In genomic region chr1:162639718-162640117, GRCh38 we compare ENCODE assay signal across 32 cellular contexts. TPM values are rescaled to one million over a fixed set of nuclear protein-coding genes. Genes with fewer than 3 reads are reported as not detected.
DNase-seq lines count a peak whose midpoint lies in the region; ATAC-seq, FAIRE-seq and TF ChIP-seq lines count a peak whose summit lies in the region.
"Had no signal": no experiment of that assay in that cellular context is flagged by ENCODE, and none has a peak within 500 bp of the region (broad histone marks: within the 10 kb centered on the region; RNA-seq: fewer than 3 reads in every experiment).

No MANE protein-coding gene starts in this region.

- FAIRE-seq in GM12891 (lab: Jason Lieb, UNC), result peak; percentile 56
- FAIRE-seq: endometrium, urothelium cell line had no signal

- no TSS peak for BruUV-seq in OCI-LY7 (replicated peaks; lab: Mats Ljungman, UMichigan)

- peak; percentile 71 for ATAC-seq in GM19372 (IDR thresholded peaks at IDR 0.05; ENCODE audit: low read depth, unreplicated experiment)
- peak; percentile 74 for ATAC-seq in HG03342 (IDR thresholded peaks at IDR 0.05; ENCODE audit: unreplicated experiment)
- ATAC-seq in left colon, result no peak
- ATAC-seq in GM21381 (IDR thresholded peaks at IDR 0.05; ENCODE audit: unreplicated experiment), result no peak
- ATAC-seq: activated CD8-positive, alpha-beta memory T cell treated with anti-CD3 and anti-CD28 coated beads, Interleukin-2, amount 10 ng/mL, durations not matched to agents 7 days and 5 days; activated T-cell treated with anti-CD3 and anti-CD28 coated beads, Interleukin-2, amount 50 U/mL, for 72 hours; gastrocnemius medialis; left ventricle myocardium superior; natural killer cell treated with Interleukin-12 subunit alpha and Interleukin-12 subunit beta and Interleukin-15 and Interleukin-18, amount 100 ng/mL, for 72 hours; SK-N-SH treated with all-trans-retinoic acid at 6 μM for 48 hours had no signal

- intact Hi-C loops in OCI-LY7 (cut with micrococcal nuclease; ENCODE audit: unreplicated experiment) (no loop called here), left colon (cut with DNase I, micrococcal nuclease) (no loop called here)
- intact Hi-C loops in activated T-helper 2 cell treated with anti-CD3 and anti-CD28 coated beads, Interferon-gamma antibody, Interleukin-2, Interleukin-4, amounts not matched to agents 10 μg/mL and 5 μg/mL and 100 μg/mL, durations not matched to agents 14 hours and 24 hours and 36 hours (cut with micrococcal nuclease), result no loop called here

- TF ChIP-seq POLR2A in GM12891 (IDR thresholded peaks at IDR 0.05; ENCODE audit: low read depth, low read length), result no peak

- H3K36me3 Mint-ChIP-seq in activated T-helper 2 cell treated with anti-CD3 and anti-CD28 coated beads, Interferon-gamma antibody, Interleukin-2, Interleukin-4, amounts not matched to agents 10 μg/mL and 5 μg/mL and 100 μg/mL, durations not matched to agents 14 hours and 24 hours and 36 hours (ENCODE audit: low read depth), result no peaks in the 10 kb centered on the region
- H3K36me3 Mint-ChIP-seq: activated CD8-positive, alpha-beta memory T cell treated with anti-CD3 and anti-CD28 coated beads, Interleukin-2, amount 10 ng/mL, durations not matched to agents 7 days and 5 days; IgD-negative memory B cell; natural killer cell treated with Interleukin-12 subunit alpha and Interleukin-12 subunit beta and Interleukin-15 and Interleukin-18, amount 100 ng/mL, for 72 hours had no signal

- no peaks in the 10 kb centered on the region for H4K20me1 ChIP-seq in OCI-LY7 (ENCODE audit: insufficient read depth, low read length)

- no peaks in the 10 kb centered on the region for H3K4me1 Mint-ChIP-seq in activated T-helper 2 cell treated with anti-CD3 and anti-CD28 coated beads, Interferon-gamma antibody, Interleukin-2, Interleukin-4, amounts not matched to agents 10 μg/mL and 5 μg/mL and 100 μg/mL, durations not matched to agents 14 hours and 24 hours and 36 hours (ENCODE audit: low read depth)
- H3K4me1 Mint-ChIP-seq: activated CD4-positive, alpha-beta T cell treated with anti-CD3 and anti-CD28 coated beads, Interleukin-2, amount 10 ng/mL, durations not matched to agents 7 days and 5 days; activated CD8-positive, alpha-beta memory T cell treated with anti-CD3 and anti-CD28 coated beads, Interleukin-2, amount 10 ng/mL, durations not matched to agents 7 days and 5 days had no signal

- H3K4me3 Mint-ChIP-seq in activated T-helper 2 cell treated with anti-CD3 and anti-CD28 coated beads, Interferon-gamma antibody, Interleukin-2, Interleukin-4, amounts not matched to agents 10 μg/mL and 5 μg/mL and 100 μg/mL, durations not matched to agents 14 hours and 24 hours and 36 hours (ENCODE audit: low read depth), result no peak overlapping the region
- H3K4me3 Mint-ChIP-seq: activated CD4-positive, alpha-beta T cell treated with anti-CD3 and anti-CD28 coated beads, Interleukin-2, amount 10 ng/mL, durations not matched to agents 7 days and 5 days; activated CD8-positive, alpha-beta memory T cell treated with anti-CD3 and anti-CD28 coated beads, Interleukin-2, amount 10 ng/mL, durations not matched to agents 7 days and 5 days; activated T-cell treated with anti-CD3 and anti-CD28 coated beads, Interleukin-2, amount 50 U/mL, for 72 hours; CD4-positive, alpha-beta T cell; dendritic cell treated with granulocyte-macrophage colony-stimulating factor and Interleukin-4, amounts not matched to agents 40 ng/mL and 50 ng/mL, for 4 days; IgD-negative memory B cell; natural killer cell treated with Interleukin-12 subunit alpha and Interleukin-12 subunit beta and Interleukin-15 and Interleukin-18, amount 100 ng/mL, for 72 hours had no signal

- H3K4me3 ChIP-seq in OCI-LY7 (ENCODE audit: low read depth, low read length, poor library complexity, severe bottlenecking), result no peak overlapping the region
- H3K4me3 ChIP-seq: gastrocnemius medialis, GM23248, smooth muscle cell, suprapubic skin had no signal

- TF ChIP-seq CTCF in OCI-LY7 (conservative IDR thresholded peaks at IDR 0.05; ENCODE audit: low read length), result no peak

- POLR2A ChIA-PET in OCI-LY7 (lab: Charles Lee), result interaction anchor here (1.1 kb wide), 1 partner anchor 12 kb away, joined by 3 read pairs; no protein-coding TSS in a partner anchor

- no peaks in the 10 kb centered on the region for H3K79me2 ChIP-seq in OCI-LY7 (ENCODE audit: insufficient read depth, low read depth, low read length)

- no peaks in the 10 kb centered on the region for H3K9me3 Mint-ChIP-seq in activated T-helper 2 cell treated with anti-CD3 and anti-CD28 coated beads, Interferon-gamma antibody, Interleukin-2, Interleukin-4, amounts not matched to agents 10 μg/mL and 5 μg/mL and 100 μg/mL, durations not matched to agents 14 hours and 24 hours and 36 hours
- H3K9me3 Mint-ChIP-seq: activated CD4-positive, alpha-beta T cell treated with anti-CD3 and anti-CD28 coated beads, Interleukin-2, amount 10 ng/mL, durations not matched to agents 7 days and 5 days; activated T-cell treated with anti-CD3 and anti-CD28 coated beads, Interleukin-2, amount 50 U/mL, for 72 hours; CD4-positive, alpha-beta T cell; dendritic cell treated with granulocyte-macrophage colony-stimulating factor and Interleukin-4, amounts not matched to agents 40 ng/mL and 50 ng/mL, for 4 days; IgD-negative memory B cell; natural killer cell treated with Interleukin-12 subunit alpha and Interleukin-12 subunit beta and Interleukin-15 and Interleukin-18, amount 100 ng/mL, for 72 hours had no signal

- no peak for DNase-seq in GM12891 (ENCODE audit: insufficient read length, low spot score)
- DNase-seq in OCI-LY7 (ENCODE audit: low spot score), result peak; percentile 3
- DNase-seq in left colon, result no peak
- DNase-seq in activated T-helper 2 cell treated with anti-CD3 and anti-CD28 coated beads, Interferon-gamma antibody, Interleukin-2, Interleukin-4, amounts not matched to agents 10 μg/mL and 5 μg/mL and 100 μg/mL, durations not matched to agents 14 hours and 24 hours and 36 hours (ENCODE audit: low spot score), result no peak
- no peak for DNase-seq in T-helper 1 cell
- DNase-seq: activated CD4-positive, alpha-beta T cell treated with anti-CD3 and anti-CD28 coated beads, Interleukin-2, amount 10 ng/mL, durations not matched to agents 7 days and 5 days; activated CD8-positive, alpha-beta memory T cell treated with anti-CD3 and anti-CD28 coated beads, Interleukin-2, amount 10 ng/mL, durations not matched to agents 7 days and 5 days; activated naive CD4-positive, alpha-beta T cell treated with anti-CD3 and anti-CD28 coated beads, Interleukin-2, amount 50 U/mL, for 16 hours; activated T-cell treated with anti-CD3 and anti-CD28 coated beads, Interleukin-2, amount 50 U/mL, for 72 hours; anterior cingulate cortex; CD4-positive, alpha-beta T cell; central memory CD4-positive, alpha-beta T cell; DMS 273 treated with DMSO at 0.1 percent for 48 hours; gastrocnemius medialis; GM23248; hippocampal formation; left ventricle myocardium superior; NCI-H1417 treated with DMSO at 0.1 percent for 48 hours; NCI-H524; stimulated activated CD4-positive, alpha-beta T cell treated with anti-CD3 and anti-CD28 coated beads, Interleukin-2, amount 100 ng/mL, for 24 hours; WERI-Rb-1 had no signal

- no peak overlapping the region for H3K27ac ChIP-seq in OCI-LY7 (ENCODE audit: low read depth, low read length, poor library complexity, severe bottlenecking)
- H3K27ac ChIP-seq: gastrocnemius medialis, GM23248, suprapubic skin, WERI-Rb-1 had no signal

- no peaks in the 10 kb centered on the region for H3K36me3 ChIP-seq in OCI-LY7 (ENCODE audit: insufficient read depth, low read length)
- H3K36me3 ChIP-seq: gastrocnemius medialis, suprapubic skin, WERI-Rb-1 had no signal

- no peak overlapping the region for H3K4me2 ChIP-seq in OCI-LY7 (ENCODE audit: low read length)
- H3K4me2 ChIP-seq: smooth muscle cell had no signal

- H3K27me3 Mint-ChIP-seq in activated T-helper 2 cell treated with anti-CD3 and anti-CD28 coated beads, Interferon-gamma antibody, Interleukin-2, Interleukin-4, amounts not matched to agents 10 μg/mL and 5 μg/mL and 100 μg/mL, durations not matched to agents 14 hours and 24 hours and 36 hours (ENCODE audit: low read depth), result peaks cover 12% of the 10 kb centered on the region

- H3K4me1 ChIP-seq in OCI-LY7 (ENCODE audit: insufficient read depth, low read length, poor library complexity, severe bottlenecking), result no peaks in the 10 kb centered on the region
- H3K4me1 ChIP-seq: gastrocnemius medialis had no signal

- no peaks in the 10 kb centered on the region for H3K9me2 ChIP-seq in OCI-LY7 (ENCODE audit: insufficient read depth, low read length)

- H3K9me3 ChIP-seq in OCI-LY7 (ENCODE audit: low read length), result no peaks in the 10 kb centered on the region
- H3K9me3 ChIP-seq: gastrocnemius medialis, suprapubic skin had no signal

- no peak overlapping the region for H2AFZ ChIP-seq in OCI-LY7 (ENCODE audit: low read length)
- H2AFZ ChIP-seq: GM23248 had no signal

- CTCF ChIA-PET in OCI-LY7 (lab: Charles Lee; ENCODE audit: unreplicated experiment), result no interaction called here

- H3K27ac Mint-ChIP-seq in activated T-helper 2 cell treated with anti-CD3 and anti-CD28 coated beads, Interferon-gamma antibody, Interleukin-2, Interleukin-4, amounts not matched to agents 10 μg/mL and 5 μg/mL and 100 μg/mL, durations not matched to agents 14 hours and 24 hours and 36 hours, result no peak overlapping the region
- H3K27ac Mint-ChIP-seq: activated CD4-positive, alpha-beta T cell treated with anti-CD3 and anti-CD28 coated beads, Interleukin-2, amount 10 ng/mL, durations not matched to agents 7 days and 5 days; activated CD8-positive, alpha-beta memory T cell treated with anti-CD3 and anti-CD28 coated beads, Interleukin-2, amount 10 ng/mL, durations not matched to agents 7 days and 5 days; activated T-cell treated with anti-CD3 and anti-CD28 coated beads, Interleukin-2, amount 50 U/mL, for 72 hours; CD4-positive, alpha-beta T cell; dendritic cell treated with granulocyte-macrophage colony-stimulating factor and Interleukin-4, amounts not matched to agents 40 ng/mL and 50 ng/mL, for 4 days; natural killer cell treated with Interleukin-12 subunit alpha and Interleukin-12 subunit beta and Interleukin-15 and Interleukin-18, amount 100 ng/mL, for 72 hours had no signal

TF ChIP-seq in GM12891, 5 proteins besides CTCF, POLR2A, EP300 and RAD21:
- peak; percentile 95 for TF ChIP-seq SPI1 (IDR thresholded peaks at IDR 0.05; ENCODE audit: low read depth, low read length)
- TF ChIP-seq TAF1 (IDR thresholded peaks at IDR 0.05; ENCODE audit: low read depth, low read length), result no peak
- no peak for TF ChIP-seq PAX5 (IDR thresholded peaks at IDR 0.05; ENCODE audit: insufficient read depth, low read length, severe bottlenecking)

RNA-seq across cellular contexts. Expression of gene DDR2, which starts 7.5 kb away (rescaled TPM):
- polyA plus RNA-seq in GM12891 (2012; ENCODE audit: low read depth, missing spikeins), result 4.9 TPM
- not detected in 2 replicates for total RNA-seq in OCI-LY7 (2014; rRNA removed; shearing (Covaris generic))
- 0.19 and 0.41 TPM in 2 replicates for total RNA-seq in OCI-LY7 (2022)
- 10 to 100 TPM; 18.7 to 36.9 TPM for total RNA-seq in left colon
- total RNA-seq in activated T-helper 2 cell treated with anti-CD3 and anti-CD28 coated beads, Interferon-gamma antibody, Interleukin-2, Interleukin-4, amounts not matched to agents 10 μg/mL and 5 μg/mL and 100 μg/mL, durations not matched to agents 14 hours and 24 hours and 36 hours, result 0.80 and 1.1 TPM in 2 replicates

Comparison
In these comparisons a context has a peak if more than half of its experiments do, and no peak if none do; other contexts are left out.
1. ATAC-seq: peak in GM19372 (single experiment) and HG03342 (single experiment); none in left colon (single experiment) and GM21381 (single experiment).